23 cellular contexts compared by ENCODE assay signal in the genomic region with DNA sequence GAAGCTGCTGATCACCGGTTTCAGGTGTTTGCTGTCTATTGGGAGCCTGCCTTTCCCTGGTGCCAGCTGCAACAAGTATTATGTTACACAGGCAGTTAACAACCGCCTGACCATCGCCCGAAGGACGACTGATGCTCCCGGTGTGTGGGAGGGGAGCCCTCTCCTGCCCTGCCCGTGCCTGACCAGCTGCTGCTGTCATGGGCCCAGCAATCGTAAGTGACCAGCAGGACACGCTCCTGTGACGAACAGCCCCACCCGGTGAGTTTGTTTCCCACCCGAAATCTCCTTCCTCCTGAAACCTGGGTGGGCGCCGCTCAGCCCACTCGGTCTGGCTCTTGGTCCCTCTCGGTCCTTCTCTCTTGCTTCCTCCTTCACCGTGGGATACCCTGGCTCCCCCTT. TPM values are rescaled to one million over a fixed set of nuclear protein-coding genes. Genes with fewer than 3 reads are reported as not detected.
A peak's percentile ranks its signal among the peaks of the same experiment; 100 is the strongest.
DNase-seq lines count a peak whose midpoint lies in the region; ATAC-seq lines count a peak whose summit lies in the region.
"Had no signal": no experiment of that assay in that cellular context is flagged by ENCODE, and none has a peak within 500 bp of the region (broad histone marks: within the 10 kb centered on the region; RNA-seq: fewer than 3 reads in every experiment).

No MANE protein-coding gene starts in this region.

- H3K4me1 Mint-ChIP-seq in activated naive CD4-positive, alpha-beta T cell treated with anti-CD3 and anti-CD28 coated beads, Interleukin-2, amount 50 U/mL, for 24 hours: no peaks in the 10 kb centered on the region
- peaks cover 6% of the 10 kb centered on the region for H3K4me1 Mint-ChIP-seq in activated naive CD4-positive, alpha-beta T cell treated with anti-CD3 and anti-CD28 coated beads for 36 hours (ENCODE audit: low read depth)
- peaks cover 19% of the 10 kb centered on the region for H3K4me1 Mint-ChIP-seq in stimulated activated naive CD8-positive, alpha-beta T cell treated with anti-CD3 and anti-CD28 coated beads, Interleukin-15, amount 100 ng/mL, for 72 hours
- H3K4me1 Mint-ChIP-seq: activated CD8-positive, alpha-beta memory T cell treated with anti-CD3 and anti-CD28 coated beads, Interleukin-2, amount 10 ng/mL, durations not matched to agents 7 days and 5 days had no signal

- peak overlapping the region; percentile 17 for H3K27ac Mint-ChIP-seq in activated naive CD4-positive, alpha-beta T cell treated with anti-CD3 and anti-CD28 coated beads, Interleukin-2, amount 50 U/mL, for 24 hours
- H3K27ac Mint-ChIP-seq in activated naive CD4-positive, alpha-beta T cell treated with anti-CD3 and anti-CD28 coated beads for 36 hours: no peak overlapping the region
- no peak overlapping the region for H3K27ac Mint-ChIP-seq in stimulated activated naive CD8-positive, alpha-beta T cell treated with anti-CD3 and anti-CD28 coated beads, Interleukin-15, amount 100 ng/mL, for 72 hours
- H3K27ac Mint-ChIP-seq: activated CD8-positive, alpha-beta memory T cell treated with anti-CD3 and anti-CD28 coated beads, Interleukin-2, amount 10 ng/mL, durations not matched to agents 7 days and 5 days; CD14-positive monocyte; stimulated activated memory B cell treated with anti-CD40 and anti-IgM and Interleukin-4, amounts not matched to agents 10 μg/mL and 1 μg/mL and 100 μg/mL, for 72 hours had no signal

- no peak for DNase-seq in activated naive CD4-positive, alpha-beta T cell treated with anti-CD3 and anti-CD28 coated beads for 36 hours
- DNase-seq in NCI-H510A treated with DMSO at 0.1 percent for 48 hours (lab: John Stamatoyannopoulos, UW) (peak; percentile 67), left kidney (ENCODE audit: low read depth, low spot score) (peak; percentile 95), T-helper 1 cell (no peak), sciatic nerve (ENCODE audit: low spot score) (no peak)
- DNase-seq in stimulated activated naive CD8-positive, alpha-beta T cell treated with anti-CD3 and anti-CD28 coated beads, Interleukin-15, amount 100 ng/mL, for 72 hours: no peak
- DNase-seq: activated CD8-positive, alpha-beta memory T cell treated with anti-CD3 and anti-CD28 coated beads, Interleukin-2, amount 10 ng/mL, durations not matched to agents 7 days and 5 days; amniotic stem cell; dorsolateral prefrontal cortex; IMR-90; midbrain; NCI-H446; OCI-M1; stimulated activated CD4-positive, alpha-beta T cell treated with anti-CD3 and anti-CD28 coated beads, Interleukin-15, amount 100 ng/mL, for 24 hours had no signal

- ATAC-seq in sciatic nerve (no peak), GM21447 (IDR thresholded peaks at IDR 0.05; ENCODE audit: unreplicated experiment) (no peak)
- ATAC-seq in stimulated activated naive CD8-positive, alpha-beta T cell treated with anti-CD3 and anti-CD28 coated beads, Interleukin-15, amount 100 ng/mL, for 72 hours: no peak
- ATAC-seq: A549; activated CD8-positive, alpha-beta memory T cell treated with anti-CD3 and anti-CD28 coated beads, Interleukin-2, amount 10 ng/mL, durations not matched to agents 7 days and 5 days; stimulated activated memory B cell treated with anti-CD40 and anti-IgM and Interleukin-4, amounts not matched to agents 10 μg/mL and 1 μg/mL and 100 μg/mL, for 72 hours had no signal

- intact Hi-C loops in activated naive CD4-positive, alpha-beta T cell treated with anti-CD3 and anti-CD28 coated beads for 36 hours (cut with micrococcal nuclease): no loop called here
- intact Hi-C loops in sciatic nerve (cut with DNase I): no loop called here

- H3K27me3 Mint-ChIP-seq in activated naive CD4-positive, alpha-beta T cell treated with anti-CD3 and anti-CD28 coated beads, Interleukin-2, amount 50 U/mL, for 24 hours: peaks cover 30% of the 10 kb centered on the region
- peaks cover 48% of the 10 kb centered on the region for H3K27me3 Mint-ChIP-seq in activated naive CD4-positive, alpha-beta T cell treated with anti-CD3 and anti-CD28 coated beads for 36 hours (ENCODE audit: low read depth)
- H3K27me3 Mint-ChIP-seq in stimulated activated naive CD8-positive, alpha-beta T cell treated with anti-CD3 and anti-CD28 coated beads, Interleukin-15, amount 100 ng/mL, for 72 hours: peaks cover 85% of the 10 kb centered on the region

- H3K4me3 Mint-ChIP-seq in activated naive CD4-positive, alpha-beta T cell treated with anti-CD3 and anti-CD28 coated beads, Interleukin-2, amount 50 U/mL, for 24 hours: no peak overlapping the region
- H3K4me3 Mint-ChIP-seq in activated naive CD4-positive, alpha-beta T cell treated with anti-CD3 and anti-CD28 coated beads for 36 hours: no peak overlapping the region
- H3K4me3 Mint-ChIP-seq in stimulated activated naive CD8-positive, alpha-beta T cell treated with anti-CD3 and anti-CD28 coated beads, Interleukin-15, amount 100 ng/mL, for 72 hours: no peak overlapping the region
- H3K4me3 Mint-ChIP-seq: activated CD8-positive, alpha-beta memory T cell treated with anti-CD3 and anti-CD28 coated beads, Interleukin-2, amount 10 ng/mL, durations not matched to agents 7 days and 5 days; stimulated activated memory B cell treated with anti-CD40 and anti-IgM and Interleukin-4, amounts not matched to agents 10 μg/mL and 1 μg/mL and 100 μg/mL, for 72 hours had no signal

- CTCF ChIA-PET in activated naive CD4-positive, alpha-beta T cell treated with anti-CD3 and anti-CD28 coated beads for 36 hours (lab: Charles Lee): no interaction called here

- H3K9me3 Mint-ChIP-seq in activated naive CD4-positive, alpha-beta T cell treated with anti-CD3 and anti-CD28 coated beads, Interleukin-2, amount 50 U/mL, for 24 hours: no peaks in the 10 kb centered on the region
- no peaks in the 10 kb centered on the region for H3K9me3 Mint-ChIP-seq in activated naive CD4-positive, alpha-beta T cell treated with anti-CD3 and anti-CD28 coated beads for 36 hours
- H3K9me3 Mint-ChIP-seq in stimulated activated naive CD8-positive, alpha-beta T cell treated with anti-CD3 and anti-CD28 coated beads, Interleukin-15, amount 100 ng/mL, for 72 hours: no peaks in the 10 kb centered on the region
- H3K9me3 Mint-ChIP-seq: stimulated activated memory B cell treated with anti-CD40 and anti-IgM and Interleukin-4, amounts not matched to agents 10 μg/mL and 1 μg/mL and 100 μg/mL, for 72 hours had no signal

- H3K36me3 Mint-ChIP-seq in activated naive CD4-positive, alpha-beta T cell treated with anti-CD3 and anti-CD28 coated beads, Interleukin-2, amount 50 U/mL, for 24 hours: no peaks in the 10 kb centered on the region
- H3K36me3 Mint-ChIP-seq in activated naive CD4-positive, alpha-beta T cell treated with anti-CD3 and anti-CD28 coated beads for 36 hours (ENCODE audit: low read depth): no peaks in the 10 kb centered on the region
- H3K36me3 Mint-ChIP-seq: activated CD8-positive, alpha-beta memory T cell treated with anti-CD3 and anti-CD28 coated beads, Interleukin-2, amount 10 ng/mL, durations not matched to agents 7 days and 5 days; CD14-positive monocyte; stimulated activated memory B cell treated with anti-CD40 and anti-IgM and Interleukin-4, amounts not matched to agents 10 μg/mL and 1 μg/mL and 100 μg/mL, for 72 hours had no signal

RNA-seq across cellular contexts. Expression of a gene that starts 17.9 kb away (rescaled TPM):
- 100 to 1,000 TPM; 273 to 297 TPM for total RNA-seq in activated naive CD4-positive, alpha-beta T cell treated with anti-CD3 and anti-CD28 coated beads for 36 hours
- total RNA-seq in sciatic nerve: 95.7 TPM

RNA-seq across cellular contexts. Expression of a gene that starts 35.7 kb away (rescaled TPM):
- total RNA-seq in activated naive CD4-positive, alpha-beta T cell treated with anti-CD3 and anti-CD28 coated beads for 36 hours: not detected
- total RNA-seq in sciatic nerve: 0.27 TPM
- total RNA-seq: activated CD8-positive, alpha-beta memory T cell treated with anti-CD3 and anti-CD28 coated beads, Interleukin-2, amount 10 ng/mL, durations not matched to agents 7 days and 5 days; Daoy; frontal cortex; IMR-90; kidney epithelial cell; SK-MEL-5 had no signal

RNA-seq across cellular contexts. Expression of a gene that starts 41.9 kb away (rescaled TPM):
- under 1 TPM; 0.10 to 0.37 TPM for total RNA-seq in activated naive CD4-positive, alpha-beta T cell treated with anti-CD3 and anti-CD28 coated beads for 36 hours
- total RNA-seq in sciatic nerve: 3.9 TPM

RNA-seq across cellular contexts. Expression of a gene that starts 51.1 kb away (rescaled TPM):
- not detected for total RNA-seq in activated naive CD4-positive, alpha-beta T cell treated with anti-CD3 and anti-CD28 coated beads for 36 hours
- 11.5 TPM for total RNA-seq in sciatic nerve
- total RNA-seq: activated CD8-positive, alpha-beta memory T cell treated with anti-CD3 and anti-CD28 coated beads, Interleukin-2, amount 10 ng/mL, durations not matched to agents 7 days and 5 days; Daoy; frontal cortex; IMR-90; kidney epithelial cell; SK-MEL-5 had no signal

Comparison
In these comparisons a context has a peak if more than half of its experiments do, and no peak if none do; other contexts are left out.
1. DNase-seq: peak in NCI-H510A treated with DMSO at 0.1 percent for 48 hours (single experiment) and left kidney (single experiment); none in activated naive CD4-positive, alpha-beta T cell treated with anti-CD3 and anti-CD28 coated beads for 36 hours (single experiment), T-helper 1 cell (0 of 5), sciatic nerve (single experiment) and stimulated activated naive CD8-positive, alpha-beta T cell treated with anti-CD3 and anti-CD28 coated beads, Interleukin-15, amount 100 ng/mL, for 72 hours (0 of 2).